In the genomic region with DNA sequence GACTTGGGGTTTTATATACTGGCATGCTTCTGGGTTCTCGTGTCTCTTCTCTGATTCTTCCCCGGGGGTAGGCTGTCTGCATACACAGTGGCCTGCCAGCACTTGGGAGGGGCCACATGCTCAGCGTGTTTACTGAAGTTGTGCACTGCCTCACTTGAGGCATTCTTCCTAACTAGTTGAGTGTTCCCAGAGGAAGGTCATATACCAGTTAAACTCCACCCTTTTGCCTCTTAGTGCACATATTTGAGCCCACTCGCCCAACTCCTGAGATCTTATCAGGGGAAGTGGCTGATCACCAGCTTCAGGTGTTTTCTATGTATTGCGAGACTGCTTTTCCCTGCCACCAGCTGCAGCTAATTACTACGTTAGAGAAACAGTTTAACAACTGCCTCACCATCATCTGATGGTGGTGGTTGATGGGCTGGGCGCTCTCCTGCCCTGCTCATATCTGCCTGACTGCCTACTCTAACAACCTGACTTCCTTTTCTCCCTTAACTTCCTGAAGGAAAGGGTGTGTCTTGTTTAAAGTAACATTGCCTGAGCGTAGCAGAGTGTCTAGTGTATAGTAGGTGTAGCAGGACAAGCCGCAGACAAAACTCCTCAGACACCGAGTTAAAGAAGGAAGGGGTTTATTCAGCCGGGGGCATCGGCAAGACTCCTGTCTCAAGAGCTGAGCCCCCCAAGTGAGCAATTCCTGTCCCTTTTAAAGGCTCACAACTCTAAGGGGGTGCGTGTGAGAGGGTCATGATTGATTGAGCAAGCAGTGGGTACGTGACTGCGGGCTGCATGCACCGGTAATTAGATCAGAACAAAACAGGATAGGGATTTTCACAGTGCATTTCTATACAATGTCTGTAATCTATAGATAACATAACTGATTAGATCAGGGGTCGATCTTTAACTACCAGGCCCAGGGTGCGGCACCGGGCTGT, we compare ENCODE assay signal across 8 cellular contexts.
DNase-seq lines count a peak whose midpoint lies in the region; ATAC-seq and TF ChIP-seq lines count a peak whose summit lies in the region.

No MANE protein-coding gene starts in this region.

- H3K4me3 ChIP-seq in BLaER1 (no peak overlapping the region), HFF-Myc (replicated peaks; ENCODE audit: low read depth, low read length) (no peak overlapping the region), lower lobe of right lung (peak overlapping the region; percentile 29), H7 (ENCODE audit: insufficient read depth, low read depth, low read length) (no peak overlapping the region)

- H3K27ac ChIP-seq in BLaER1 (no peak overlapping the region), lower lobe of right lung (peak overlapping the region; percentile 76)

- no peaks in the 10 kb centered on the region for H3K9me3 ChIP-seq in BLaER1
- H3K9me3 ChIP-seq in lower lobe of right lung: no peaks in the 10 kb centered on the region

- TF ChIP-seq CTCF in HFF-Myc (IDR thresholded peaks at IDR 0.05; ENCODE audit: low read depth, low read length, missing control alignments): no peak
- no peak for TF ChIP-seq CTCF in lower lobe of right lung (IDR thresholded peaks at IDR 0.05)

- peaks cover 8% of the 10 kb centered on the region; the same call in 1 of the 2 replicates for H3K27me3 ChIP-seq in BLaER1
- no peaks in the 10 kb centered on the region for H3K27me3 ChIP-seq in lower lobe of right lung (ENCODE audit: low read depth)
- H3K27me3 ChIP-seq in H7 (ENCODE audit: control insufficient read depth, insufficient read depth, low read length): no peaks in the 10 kb centered on the region

- intact Hi-C loops in lower lobe of right lung (cut with DNase I): loop anchor here (10.0 kb wide), 1 partner anchor 64 kb away; the partner anchor contains the start of gene CLINT1
- intact Hi-C loops in posterior cingulate gyrus (cut with DNase I): no loop called here

- H3K4me1 ChIP-seq in BLaER1: peaks cover 17% of the 10 kb centered on the region
- peaks cover 62% of the 10 kb centered on the region for H3K4me1 ChIP-seq in lower lobe of right lung

- no peaks in the 10 kb centered on the region for H4K20me1 ChIP-seq in BLaER1

- H3K36me3 ChIP-seq in BLaER1: no peaks in the 10 kb centered on the region
- H3K36me3 ChIP-seq in lower lobe of right lung: no peaks in the 10 kb centered on the region
- H3K36me3 ChIP-seq in H7 (replicated peaks; ENCODE audit: control insufficient read depth, insufficient read depth, low read length): no peaks in the 10 kb centered on the region

- no peak overlapping the region for H3K9ac ChIP-seq in BLaER1

- ATAC-seq in lower lobe of right lung: peak; percentile 84 to 87
- ATAC-seq in HG02840 (IDR thresholded peaks at IDR 0.05; ENCODE audit: low FRiP score, unreplicated experiment): no peak

- H3K4me2 ChIP-seq in BLaER1: peak overlapping the region; percentile 55

- DNase-seq in HFF-Myc (ENCODE audit: extremely low read depth, low read depth) (peak; percentile 2), activated T-cell treated with anti-CD3 and anti-CD28 coated beads for 4 hours (peak; percentile 1), lower lobe of right lung (peak; percentile 80), posterior cingulate gyrus (no peak), hippocampal formation (lab: John Stamatoyannopoulos, UW) (no peak), H7 (no peak)

Comparison
In these comparisons a context has a peak if more than half of its experiments do, and no peak if none do; other contexts are left out.
1. DNase-seq: peak in HFF-Myc (single experiment), activated T-cell treated with anti-CD3 and anti-CD28 coated beads for 4 hours (single experiment) and lower lobe of right lung (single experiment); none in posterior cingulate gyrus (0 of 10), hippocampal formation (0 of 2) and H7 (single experiment).